Comparison of ENCODE assay signal across 8 cellular contexts in the genomic region with DNA sequence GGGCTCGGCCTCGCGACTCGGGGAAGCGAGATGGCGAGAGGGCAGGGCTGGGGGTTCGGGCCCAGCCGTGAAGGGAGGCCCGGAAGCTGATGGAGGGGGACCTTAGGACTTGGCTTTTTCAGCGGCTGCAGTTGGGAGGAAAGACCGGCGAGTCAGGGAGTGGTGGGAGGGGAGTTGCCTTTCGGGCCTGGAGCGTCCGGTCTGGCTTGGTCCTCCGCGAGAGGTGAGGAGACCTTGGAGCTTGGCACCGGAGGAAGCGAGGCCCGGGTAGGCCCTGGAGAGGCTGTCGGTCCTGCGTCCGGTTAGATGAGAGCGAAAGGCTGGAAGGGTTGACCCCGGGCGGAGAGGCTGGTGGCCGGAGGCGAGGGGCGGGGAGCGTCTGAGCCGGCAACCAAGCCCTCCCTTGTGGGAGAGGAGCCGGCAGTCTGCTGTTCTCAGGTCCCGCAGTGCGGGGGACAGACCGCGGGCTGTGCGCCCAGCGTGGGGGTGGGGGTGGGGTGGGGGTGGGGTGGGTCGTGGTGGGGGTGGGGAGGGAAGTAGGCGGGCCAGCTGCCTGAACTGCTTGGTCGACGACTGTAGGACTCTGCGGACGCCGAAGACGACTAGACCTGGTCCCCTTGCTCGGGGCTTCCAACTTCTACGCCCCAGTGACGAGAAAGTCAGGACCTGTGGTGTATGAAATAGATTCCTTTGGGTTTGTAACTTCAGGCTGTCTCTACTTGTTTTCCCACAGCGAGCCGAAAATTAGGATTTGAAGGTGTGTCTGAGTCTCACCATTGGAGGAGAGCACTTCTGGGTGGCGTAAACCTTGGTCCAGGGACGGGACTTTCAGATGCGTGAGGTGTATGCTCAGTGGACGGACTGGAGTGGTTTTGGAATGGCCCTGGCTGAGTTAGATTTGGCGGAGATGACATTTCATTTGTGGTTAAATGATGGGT. TPM values are rescaled to one million over a fixed set of nuclear protein-coding genes. Genes with fewer than 3 reads are reported as not detected.
DNase-seq lines count a peak whose midpoint lies in the region; ATAC-seq and TF ChIP-seq lines count a peak whose summit lies in the region.

No MANE protein-coding gene starts in this region.

- no peak for ATAC-seq in CD8-positive, alpha-beta T cell
- ATAC-seq in GM21360 (IDR thresholded peaks at IDR 0.05; ENCODE audit: unreplicated experiment), result peak; percentile 10

- POLR2A ChIA-PET in CD8-positive, alpha-beta T cell (lab: Charles Lee), result interaction anchor here (0.6 to 0.7 kb wide), 2 partner anchors 80 to 192 kb away, joined by 3 to 4 read pairs; a partner anchor contains a TSS

- peak in 5 of 7 experiments; percentile 17 to 39 (median 30) for DNase-seq in CD8-positive, alpha-beta T cell
- DNase-seq in HuH-7.5 (ENCODE audit: low spot score) (peak; percentile 37), epithelial cell of esophagus (ENCODE audit: low read depth) (peak; percentile 52), mesenteric fat pad (ENCODE audit: low spot score) (no peak)
- peak; percentile 42 to 48 for DNase-seq in activated CD4-positive, alpha-beta T cell treated with anti-CD3 and anti-CD28 coated beads, Interleukin-2, amount 50 U/mL, for 48 hours
- peak in 4 of 6 experiments; percentile 23 to 41 (median 30) for DNase-seq in stimulated activated naive CD4-positive, alpha-beta T cell (lab: John Stamatoyannopoulos, UW)

- no peaks in the 10 kb centered on the region for H3K27me3 ChIP-seq in CD8-positive, alpha-beta T cell (ENCODE audit: insufficient read depth, low read length)
- no peaks in the 10 kb centered on the region for H3K27me3 ChIP-seq in mucosa of stomach (ENCODE audit: control insufficient read depth, insufficient read depth, low read length)

- no peaks in the 10 kb centered on the region for H3K9me3 Mint-ChIP-seq in CD8-positive, alpha-beta T cell

- H3K27me3 Mint-ChIP-seq in CD8-positive, alpha-beta T cell (ENCODE audit: low read depth), result no peaks in the 10 kb centered on the region

- CTCF ChIA-PET in CD8-positive, alpha-beta T cell (lab: Charles Lee), result no interaction called here

- H3K27ac Mint-ChIP-seq in CD8-positive, alpha-beta T cell, result peak overlapping the region; percentile 85

- no peak for TF ChIP-seq CTCF in CD8-positive, alpha-beta T cell (IDR thresholded peaks at IDR 0.05)
- TF ChIP-seq CTCF in epithelial cell of esophagus (IDR thresholded peaks at IDR 0.05; ENCODE audit: insufficient read depth, low read depth, low read length, missing control alignments), result no peak

- peak overlapping the region; percentile 86 for H3K27ac ChIP-seq in CD8-positive, alpha-beta T cell (ENCODE audit: low read depth, low read length)

- no peaks in the 10 kb centered on the region for H3K36me3 ChIP-seq in CD8-positive, alpha-beta T cell (ENCODE audit: insufficient read depth, low read length)
- H3K36me3 ChIP-seq in mucosa of stomach (ENCODE audit: control insufficient read depth, insufficient read depth, low read length), result no peaks in the 10 kb centered on the region

- H3K9ac ChIP-seq in mucosa of stomach (ENCODE audit: low read length), result peak overlapping the region; percentile 97

- H3K9me3 ChIP-seq in CD8-positive, alpha-beta T cell (ENCODE audit: low read length), result no peaks in the 10 kb centered on the region
- H3K9me3 ChIP-seq in mucosa of stomach (ENCODE audit: control insufficient read depth, low read length), result no peaks in the 10 kb centered on the region

- intact Hi-C loops in CD8-positive, alpha-beta T cell (cut with DNase I, micrococcal nuclease), result loop anchor here (1.0 to 10.0 kb wide), 8 partner anchors 44 to 353 kb away; a partner anchor contains a TSS

- peak overlapping the region; percentile 91 for H3K4me3 ChIP-seq in CD8-positive, alpha-beta T cell (ENCODE audit: low read depth, low read length)
- H3K4me3 ChIP-seq in epithelial cell of esophagus (ENCODE audit: low read length) (peak overlapping the region; percentile 79), mucosa of stomach (ENCODE audit: low read length) (peak overlapping the region; percentile 96)

- H3K4me1 ChIP-seq in CD8-positive, alpha-beta T cell (ENCODE audit: insufficient read depth, low read length), result peaks cover 39% of the 10 kb centered on the region
- peaks cover 18% of the 10 kb centered on the region for H3K4me1 ChIP-seq in mucosa of stomach (ENCODE audit: control insufficient read depth, insufficient read depth, low read length)

- peak overlapping the region; percentile 95 for H3K4me3 Mint-ChIP-seq in CD8-positive, alpha-beta T cell

- peaks cover 45% of the 10 kb centered on the region for H3K4me1 Mint-ChIP-seq in CD8-positive, alpha-beta T cell (ENCODE audit: low read depth)

- H3K36me3 Mint-ChIP-seq in CD8-positive, alpha-beta T cell, result peaks cover 23% of the 10 kb centered on the region

RNA-seq across cellular contexts. Expression of a gene that starts 1.0 kb away (rescaled TPM):
- total RNA-seq in CD8-positive, alpha-beta T cell, result 100 to 1,000 TPM; 107 to 109 TPM
- 98.7 TPM for total RNA-seq in mesenteric fat pad
